In the genomic region with DNA sequence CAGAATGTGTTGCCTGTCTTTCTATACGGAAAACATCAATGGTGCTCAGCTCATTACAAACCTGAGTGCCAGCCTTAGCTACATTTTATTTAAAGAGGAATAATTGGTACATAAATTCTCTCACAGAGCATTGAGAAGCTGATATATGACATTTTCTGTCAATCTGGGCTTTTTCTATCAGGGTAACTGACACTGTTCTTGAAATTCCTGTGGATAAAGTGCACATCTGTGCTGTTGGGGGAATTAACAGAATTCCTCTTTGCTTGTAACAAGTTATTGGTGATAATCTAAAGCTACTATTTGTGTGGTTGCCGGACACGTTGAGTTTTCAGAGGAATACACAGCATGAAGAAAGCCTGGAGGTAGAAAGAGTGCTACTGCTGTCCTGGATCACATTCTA, we compare ENCODE assay signal across 10 cellular contexts.
"Had no signal": no experiment of that assay in that cellular context is flagged by ENCODE, and none has a peak within 500 bp of the region (broad histone marks: within the 10 kb centered on the region; RNA-seq: fewer than 3 reads in every experiment).

No MANE protein-coding gene starts in this region.

- H3K27ac ChIP-seq: VCaP, WERI-Rb-1 had no signal

- H3K36me3 ChIP-seq: WERI-Rb-1 had no signal

- ATAC-seq: activated CD4-positive, alpha-beta T cell treated with anti-CD3 and anti-CD28 coated beads for 36 hours; activated CD4-positive, CD25-positive, alpha-beta regulatory T cell treated with anti-CD3 and anti-CD28 coated beads, Interleukin-2, amount 50 U/mL, for 24 hours; activated CD8-positive, alpha-beta memory T cell treated with anti-CD3 and anti-CD28 coated beads, Interleukin-2, amount 10 ng/mL, durations not matched to agents 7 days and 5 days; activated CD8-positive, alpha-beta T cell treated with anti-CD3 and anti-CD28 coated beads for 36 hours; activated CD8-positive, alpha-beta T cell treated with anti-CD3 and anti-CD28 coated beads, Interleukin-2, amount 10 ng/mL, durations not matched to agents 7 days and 5 days; T-cell; T-helper 17 cell; WTC11 had no signal
